ENCODE assay signal across 8 cellular contexts in the genomic region with DNA sequence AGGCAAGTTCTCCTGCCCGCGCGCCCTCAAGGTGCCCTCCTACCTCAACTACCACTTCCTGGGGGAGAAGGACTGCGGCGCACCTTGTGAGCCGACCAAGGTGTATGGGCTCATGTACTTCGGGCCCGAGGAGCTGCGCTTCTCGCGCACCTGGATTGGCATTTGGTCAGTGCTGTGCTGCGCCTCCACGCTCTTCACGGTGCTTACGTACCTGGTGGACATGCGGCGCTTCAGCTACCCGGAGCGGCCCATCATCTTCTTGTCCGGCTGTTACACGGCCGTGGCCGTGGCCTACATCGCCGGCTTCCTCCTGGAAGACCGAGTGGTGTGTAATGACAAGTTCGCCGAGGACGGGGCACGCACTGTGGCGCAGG. TPM values are rescaled to one million over a fixed set of nuclear protein-coding genes. Genes with fewer than 3 reads are reported as not detected.
DNase-seq lines count a peak whose midpoint lies in the region; ATAC-seq and TF ChIP-seq lines count a peak whose summit lies in the region.

No MANE protein-coding gene starts in this region.

- DNase-seq in RWPE1 (ENCODE audit: low spot score) (no peak), fibroblast of peridontal ligament (ENCODE audit: extremely low read depth) (peak; percentile 25), prostate gland (ENCODE audit: low spot score) (peak; percentile 23), T-helper 9 cell (no peak), kidney glomerular epithelial cell (lab: John Stamatoyannopoulos, UW) (no peak)
- no peak for DNase-seq in activated effector memory CD4-positive, alpha-beta T cell treated with anti-CD3 and anti-CD28 coated beads, Interleukin-2, amount 50 U/mL, for 16 hours

- H3K4me3 ChIP-seq in prostate gland: peak overlapping the region; percentile 81 to 94

- H3K27ac ChIP-seq in RWPE1 (peak overlapping the region; percentile 96), prostate gland (peak overlapping the region; percentile 96 to 97)

- H3K9me3 ChIP-seq in ES-I3 (ENCODE audit: control insufficient read depth, insufficient read depth, low read length) (no peaks in the 10 kb centered on the region), prostate gland (no peaks in the 10 kb centered on the region)

- H3K27me3 ChIP-seq in prostate gland (replicated peaks; ENCODE audit: insufficient read depth): no peaks in the 10 kb centered on the region

- H3K36me3 ChIP-seq in ES-I3 (ENCODE audit: insufficient read depth, low read length) (no peaks in the 10 kb centered on the region), prostate gland (no peaks in the 10 kb centered on the region)

- peak overlapping the region; percentile 54 for H3K9ac ChIP-seq in ES-I3 (ENCODE audit: low read depth, low read length)

- POLR2A ChIA-PET in RWPE1 (lab: Yijun Ruan, JAX; ENCODE audit: low non-redundant PET): no interaction called here

- 19% methylated on average over 20 of the region's 31 CpGs for WGBS in prostate gland

- intact Hi-C loops in prostate gland (cut with DNase I): loop anchor here (10.0 kb wide), 1 partner anchor 181 kb away; no protein-coding TSS in a partner anchor

- TF ChIP-seq CTCF in RWPE1 (conservative IDR thresholded peaks at IDR 0.05; ENCODE audit: low read depth) (no peak), prostate gland (IDR thresholded peaks at IDR 0.05) (no peak)

- CTCF ChIA-PET in RWPE1 (lab: Yijun Ruan, JAX): interaction anchor here (0.6 kb wide), 3 partner anchors 8 to 183 kb away, joined by 3 read pairs; no protein-coding TSS in a partner anchor

- no peak for TF ChIP-seq POLR2A in prostate gland (IDR thresholded peaks at IDR 0.05)

- H3K4me1 ChIP-seq in ES-I3 (ENCODE audit: insufficient read depth, low read length) (no peaks in the 10 kb centered on the region), prostate gland (replicated peaks) (peaks cover 3% of the 10 kb centered on the region)

- no peak for ATAC-seq in HG03521 (IDR thresholded peaks at IDR 0.05; ENCODE audit: unreplicated experiment)

RNA-seq across cellular contexts. Expression of a gene that starts 1.4 kb away (rescaled TPM):
- 10 to 100 TPM; 26.6 to 56.9 TPM for total RNA-seq in prostate gland

Comparison
In these comparisons a context has a peak if more than half of its experiments do, and no peak if none do; other contexts are left out.
1. DNase-seq: peak in fibroblast of peridontal ligament (single experiment) and prostate gland (single experiment); none in RWPE1 (single experiment), T-helper 9 cell (single experiment), kidney glomerular epithelial cell (single experiment) and activated effector memory CD4-positive, alpha-beta T cell treated with anti-CD3 and anti-CD28 coated beads, Interleukin-2, amount 50 U/mL, for 16 hours (single experiment).